In the genomic region with DNA sequence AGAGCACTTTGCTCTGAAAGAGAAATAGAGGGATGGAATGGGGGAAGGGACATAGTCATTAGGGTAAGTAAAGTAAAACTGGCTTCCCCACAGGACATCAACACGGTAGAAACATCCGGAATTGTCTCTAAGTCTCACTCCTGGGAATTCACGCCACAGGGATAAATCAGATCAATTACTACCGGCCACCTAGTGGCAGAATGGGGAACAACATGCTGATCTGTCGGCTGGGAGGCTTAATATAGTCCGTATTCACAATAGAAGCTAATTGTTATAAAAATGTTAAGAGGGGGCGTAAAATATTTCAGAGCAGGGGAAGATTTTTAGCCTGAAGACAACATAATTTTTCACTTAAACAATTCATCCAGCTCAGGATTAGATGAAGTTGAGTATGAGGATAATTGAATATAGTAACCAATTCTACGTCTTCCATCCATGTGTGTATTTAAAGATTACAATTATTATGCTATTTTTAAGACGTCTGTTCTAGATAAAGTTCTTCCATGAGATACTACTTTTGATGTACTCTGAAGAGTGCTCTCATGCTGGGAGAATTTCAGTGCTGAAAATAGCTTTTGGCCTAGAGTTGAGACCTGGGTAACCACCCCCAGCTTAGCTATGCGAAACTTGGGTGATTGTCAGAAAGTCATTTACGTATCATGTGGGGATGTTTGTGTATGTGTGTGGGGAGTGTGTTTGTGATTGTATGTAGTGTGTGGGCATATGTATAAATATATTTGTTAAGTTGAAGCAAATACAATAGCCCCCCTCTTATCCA, we compare ENCODE assay signal across 9 cellular contexts.
DNase-seq lines count a peak whose midpoint lies in the region; ATAC-seq, FAIRE-seq and TF ChIP-seq lines count a peak whose summit lies in the region.
"Had no signal": no experiment of that assay in that cellular context is flagged by ENCODE, and none has a peak within 500 bp of the region (broad histone marks: within the 10 kb centered on the region; RNA-seq: fewer than 3 reads in every experiment).

No MANE protein-coding gene starts in this region.

- DNase-seq in DMS53 (lab: John Stamatoyannopoulos, UW) (peak; percentile 63), DMS53 treated with DMSO at 0.1 percent for 48 hours (lab: John Stamatoyannopoulos, UW; ENCODE audit: unreplicated experiment) (no peak), HT1080 (ENCODE audit: low read depth) (peak; percentile 17), adrenal gland (peak in 6 of 7 donors; percentile 12 to 58 (median 20)), kidney (no peak), thyroid gland (peak; percentile 24 to 34)
- no peak for DNase-seq in activated T-helper 2 cell treated with anti-CD3 and anti-CD28 coated beads, Interferon-gamma antibody, Interleukin-2, Interleukin-4, amounts not matched to agents 10 μg/mL and 5 μg/mL and 100 μg/mL, durations not matched to agents 14 hours and 24 hours and 36 hours (ENCODE audit: low spot score)

- H3K27ac Mint-ChIP-seq in activated T-helper 2 cell treated with anti-CD3 and anti-CD28 coated beads, Interferon-gamma antibody, Interleukin-2, Interleukin-4, amounts not matched to agents 10 μg/mL and 5 μg/mL and 100 μg/mL, durations not matched to agents 14 hours and 24 hours and 36 hours = no peak overlapping the region
- H3K27ac Mint-ChIP-seq: naive thymus-derived CD8-positive, alpha-beta T cell had no signal

- no peaks in the 10 kb centered on the region for H3K4me1 Mint-ChIP-seq in activated T-helper 2 cell treated with anti-CD3 and anti-CD28 coated beads, Interferon-gamma antibody, Interleukin-2, Interleukin-4, amounts not matched to agents 10 μg/mL and 5 μg/mL and 100 μg/mL, durations not matched to agents 14 hours and 24 hours and 36 hours (ENCODE audit: low read depth)
- H3K4me1 Mint-ChIP-seq: naive thymus-derived CD8-positive, alpha-beta T cell had no signal

- intact Hi-C loops in adrenal gland (cut with DNase I) (no loop called here), kidney (cut with DNase I) (no loop called here), thyroid gland (cut with DNase I) (loop anchor here (10.0 kb wide), 1 partner anchor 164 kb away; no protein-coding TSS in a partner anchor)
- intact Hi-C loops in activated T-helper 2 cell treated with anti-CD3 and anti-CD28 coated beads, Interferon-gamma antibody, Interleukin-2, Interleukin-4, amounts not matched to agents 10 μg/mL and 5 μg/mL and 100 μg/mL, durations not matched to agents 14 hours and 24 hours and 36 hours (cut with micrococcal nuclease) = no loop called here

- no peak overlapping the region for H3K27ac ChIP-seq in adrenal gland
- no peak overlapping the region for H3K27ac ChIP-seq in kidney (ENCODE audit: low read depth in 2 of 2, low read length in 2 of 2)
- H3K27ac ChIP-seq in thyroid gland = no peak overlapping the region

- FAIRE-seq in kidney (lab: Jason Lieb, UNC) = peak; percentile 33

- WGBS in adrenal gland, 4 donors = 54 to 59% (median 56%) methylated on average over 11 of the region's 11 CpGs
- 63 to 67% methylated on average over 11 of the region's 11 CpGs for WGBS in thyroid gland, 2 donors

- H3K4me3 ChIP-seq in adrenal gland (no peak overlapping the region), kidney (ENCODE audit: low read length in 2 of 2) (no peak overlapping the region), thyroid gland (replicated peaks in 1 of 3) (no peak overlapping the region)

- H3K4me1 ChIP-seq in adrenal gland (replicated peaks in 1 of 2) (no peaks in the 10 kb centered on the region), kidney (ENCODE audit: control insufficient read depth in 1 of 2, insufficient read depth in 1 of 2, low read depth in 1 of 2, low read length in 2 of 2) (no peaks in the 10 kb centered on the region), thyroid gland (peaks cover 14 to 21% of the 10 kb centered on the region in 2 donors)

- H3K27me3 ChIP-seq in adrenal gland = no peaks in the 10 kb centered on the region
- no peaks in the 10 kb centered on the region for H3K27me3 ChIP-seq in thyroid gland

- peaks cover 6% of the 10 kb centered on the region for H3K9me3 Mint-ChIP-seq in activated T-helper 2 cell treated with anti-CD3 and anti-CD28 coated beads, Interferon-gamma antibody, Interleukin-2, Interleukin-4, amounts not matched to agents 10 μg/mL and 5 μg/mL and 100 μg/mL, durations not matched to agents 14 hours and 24 hours and 36 hours

- no peak overlapping the region for H3K4me3 Mint-ChIP-seq in activated T-helper 2 cell treated with anti-CD3 and anti-CD28 coated beads, Interferon-gamma antibody, Interleukin-2, Interleukin-4, amounts not matched to agents 10 μg/mL and 5 μg/mL and 100 μg/mL, durations not matched to agents 14 hours and 24 hours and 36 hours (ENCODE audit: low read depth)
- H3K4me3 Mint-ChIP-seq: naive thymus-derived CD8-positive, alpha-beta T cell had no signal

- no peak for ATAC-seq in GM18517 (IDR thresholded peaks at IDR 0.05; ENCODE audit: unreplicated experiment)
- ATAC-seq: naive thymus-derived CD8-positive, alpha-beta T cell had no signal

- TF ChIP-seq POLR2A in adrenal gland (IDR thresholded peaks at IDR 0.05) (no peak), thyroid gland (IDR thresholded peaks at IDR 0.05) (no peak)

- H3K36me3 Mint-ChIP-seq in activated T-helper 2 cell treated with anti-CD3 and anti-CD28 coated beads, Interferon-gamma antibody, Interleukin-2, Interleukin-4, amounts not matched to agents 10 μg/mL and 5 μg/mL and 100 μg/mL, durations not matched to agents 14 hours and 24 hours and 36 hours (ENCODE audit: low read depth) = no peaks in the 10 kb centered on the region
- H3K36me3 Mint-ChIP-seq: naive thymus-derived CD8-positive, alpha-beta T cell had no signal

- H3K27me3 Mint-ChIP-seq in activated T-helper 2 cell treated with anti-CD3 and anti-CD28 coated beads, Interferon-gamma antibody, Interleukin-2, Interleukin-4, amounts not matched to agents 10 μg/mL and 5 μg/mL and 100 μg/mL, durations not matched to agents 14 hours and 24 hours and 36 hours (ENCODE audit: low read depth) = no peaks in the 10 kb centered on the region

- no peaks in the 10 kb centered on the region for H3K9me3 ChIP-seq in adrenal gland (replicated peaks in 1 of 3)
- H3K9me3 ChIP-seq in kidney (ENCODE audit: control insufficient read depth in 1 of 2, low read length in 2 of 2) = no peaks in the 10 kb centered on the region
- no peaks in the 10 kb centered on the region for H3K9me3 ChIP-seq in thyroid gland

- peak in 5 of 6 experiments; percentile 37 to 53 (median 43) for TF ChIP-seq CTCF in adrenal gland (IDR thresholded peaks at IDR 0.05)
- TF ChIP-seq CTCF in kidney (IDR thresholded peaks at IDR 0.05; ENCODE audit: borderline replicate concordance, extremely low read depth, insufficient read depth) = peak; percentile 65
- peak; percentile 26 to 81 (median 58) for TF ChIP-seq CTCF in thyroid gland (IDR thresholded peaks at IDR 0.05)

- H3K9ac ChIP-seq in kidney (ENCODE audit: low read length in 2 of 2) = no peak overlapping the region

- H3K36me3 ChIP-seq in adrenal gland (replicated peaks in 1 of 2) (no peaks in the 10 kb centered on the region), kidney (ENCODE audit: control insufficient read depth in 1 of 2, insufficient read depth in 2 of 2, low read length in 2 of 2) (no peaks in the 10 kb centered on the region), thyroid gland (no peaks in the 10 kb centered on the region)

Comparison
In these comparisons a context has a peak if more than half of its experiments do, and no peak if none do; other contexts are left out.
1. DNase-seq: peak in DMS53 (single experiment), HT1080 (single experiment), adrenal gland (6 of 7) and thyroid gland (2 of 2); none in DMS53 treated with DMSO at 0.1 percent for 48 hours (single experiment), kidney (single experiment) and activated T-helper 2 cell treated with anti-CD3 and anti-CD28 coated beads, Interferon-gamma antibody, Interleukin-2, Interleukin-4, amounts not matched to agents 10 μg/mL and 5 μg/mL and 100 μg/mL, durations not matched to agents 14 hours and 24 hours and 36 hours (single experiment).
2. Peak in every context shown above with its lines, with median percentiles within 50 percentile points of each other: CTCF ChIP-seq.